ENCODE assay signal across 9 cellular contexts in the genomic region with DNA sequence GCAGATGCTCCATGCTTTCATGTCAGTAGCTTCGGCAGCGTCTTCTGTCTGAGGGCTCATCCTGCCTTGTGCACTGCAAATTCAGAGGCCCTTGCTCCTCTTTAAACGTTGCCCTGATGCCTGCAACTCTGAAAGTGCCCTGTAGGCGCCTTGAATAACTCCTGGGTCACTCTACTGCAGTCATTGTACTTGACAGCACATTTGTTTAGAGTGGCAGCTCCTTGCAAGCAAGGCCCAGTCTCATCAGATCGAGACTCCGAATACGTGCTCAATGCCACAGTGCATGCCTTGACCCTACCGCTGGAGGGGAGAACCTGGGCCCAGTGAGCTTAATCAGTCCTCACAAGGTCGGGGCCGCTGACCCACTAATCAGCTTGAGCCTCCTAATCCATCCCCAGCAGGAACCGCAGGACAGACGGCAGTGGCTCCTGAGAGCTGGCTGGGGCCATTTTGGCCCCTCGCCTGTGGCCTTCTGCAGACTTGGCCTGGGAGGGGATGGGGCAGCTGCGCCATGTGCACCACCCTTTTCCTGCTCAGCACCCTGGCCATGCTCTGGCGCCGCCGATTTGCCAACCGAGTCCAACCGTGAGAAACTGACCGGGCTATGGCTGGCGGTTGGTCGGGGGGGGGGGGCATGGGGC. TPM values are rescaled to one million over a fixed set of nuclear protein-coding genes. Genes with fewer than 3 reads are reported as not detected.
DNase-seq lines count a peak whose midpoint lies in the region; FAIRE-seq and TF ChIP-seq lines count a peak whose summit lies in the region.
"Had no signal": no experiment of that assay in that cellular context is flagged by ENCODE, and none has a peak within 500 bp of the region (broad histone marks: within the 10 kb centered on the region; RNA-seq: fewer than 3 reads in every experiment).

Gene PRCD, plus strand, starts transcription at position 414 of the 641 bp plus-strand sequence. Its CDS starts 98 bp downstream, at position 512.

- H4K20me1 ChIP-seq in keratinocyte (ENCODE audit: control insufficient read depth, extremely low read depth, insufficient read depth, low read length), result no peaks in the 10 kb centered on the region

- DNase-seq in H7, result peak; percentile 73
- DNase-seq in astrocyte of the spinal cord (ENCODE audit: low read depth, low spot score), result no peak
- no peak for DNase-seq in keratinocyte (ENCODE audit: low read depth, low spot score)
- DNase-seq in NK-92 treated with Interleukin-12 subunit alpha and Interleukin-12 subunit beta, amount 100 ng/mL, for 24 hours (lab: John Stamatoyannopoulos, UW), result no peak
- DNase-seq in CD1c-positive myeloid dendritic cell (ENCODE audit: extremely low spot score), result no peak
- DNase-seq in RCC 7860 (ENCODE audit: low spot score), result no peak
- no peak for DNase-seq in stimulated activated CD4-positive, alpha-beta T cell treated with anti-CD3 and anti-CD28 coated beads, Interleukin-2, amount 100 ng/mL, for 48 hours

- peak within 1 kb of the TSS; percentile 54 for H2AFZ ChIP-seq in keratinocyte (ENCODE audit: control insufficient read depth, low read length)

- H3K79me2 ChIP-seq in keratinocyte (ENCODE audit: control insufficient read depth, insufficient read depth, low read length), result no peaks in the 10 kb centered on the region

- peaks cover 23% of the 10 kb centered on the region for H3K4me1 ChIP-seq in keratinocyte (ENCODE audit: control insufficient read depth, extremely low read depth, insufficient read depth, low read length)
- H3K4me1 ChIP-seq in stomach smooth muscle (ENCODE audit: control insufficient read depth, insufficient read depth, low read length), result peaks cover 44% of the 10 kb centered on the region

- dilution Hi-C loops in keratinocyte (cut with MboI; ENCODE audit: extremely low pct_ligation_motif_present, low sequenced_read_pairs), result no loop called here

- no peak for TF ChIP-seq CTCF in astrocyte of the spinal cord (IDR thresholded peaks at IDR 0.05; ENCODE audit: low read depth, low read length)
- peak in 1 of 3 experiments; percentile 11 for TF ChIP-seq CTCF in keratinocyte (optimal IDR thresholded peaks at IDR 0.05 in 1 of 3, IDR thresholded peaks at IDR 0.05 in 1 of 3, conservative IDR thresholded peaks at IDR 0.05 in 1 of 3; ENCODE audit: extremely low read depth in 1 of 3, insufficient read depth in 2 of 3, low read length in 3 of 3)

- peaks cover 39% of the 10 kb centered on the region for H3K27me3 ChIP-seq in H7 (ENCODE audit: control insufficient read depth, insufficient read depth, low read length)
- peaks cover 49% of the 10 kb centered on the region for H3K27me3 ChIP-seq in keratinocyte (ENCODE audit: control insufficient read depth, extremely low read depth, insufficient read depth, low read length)
- H3K27me3 ChIP-seq in stomach smooth muscle (ENCODE audit: control insufficient read depth in 1 of 2, insufficient read depth in 2 of 2, low read length in 2 of 2), result peaks cover 23 to 45% of the 10 kb centered on the region in 2 donors

- H3K36me3 ChIP-seq in H7 (replicated peaks; ENCODE audit: control insufficient read depth, insufficient read depth, low read length) (no peaks in the 10 kb centered on the region), keratinocyte (ENCODE audit: control insufficient read depth in 2 of 2, extremely low read depth in 1 of 2, insufficient read depth in 2 of 2, low read length in 2 of 2) (peaks cover 0 to 3% of the 10 kb centered on the region in 2 experiments), stomach smooth muscle (ENCODE audit: control insufficient read depth in 2 of 2, insufficient read depth in 2 of 2, low read length in 2 of 2) (no peaks in the 10 kb centered on the region)

- no peaks in the 10 kb centered on the region for H3K9me1 ChIP-seq in keratinocyte (ENCODE audit: control insufficient read depth, extremely low read depth, insufficient read depth, low read length)

- H3K4me2 ChIP-seq in keratinocyte (ENCODE audit: control insufficient read depth, extremely low read depth, insufficient read depth, low read depth, low read length), result peak within 1 kb of the TSS; percentile 76

- H3K27ac ChIP-seq in keratinocyte (ENCODE audit: control insufficient read depth, insufficient read depth, low read length), result no peak within 1 kb of the TSS
- no peak within 1 kb of the TSS for H3K27ac ChIP-seq in stomach smooth muscle (ENCODE audit: low read length)

- in situ Hi-C loops in astrocyte of the spinal cord (cut with HindIII; ENCODE audit: low sequenced_read_pairs), result no loop called here

- FAIRE-seq in keratinocyte (lab: Jason Lieb, UNC) (peak; percentile 41), RCC 7860 (lab: Jason Lieb, UNC) (no peak)
- FAIRE-seq: colon had no signal

- H3K4me3 ChIP-seq in H7 (ENCODE audit: insufficient read depth, low read depth, low read length) (peak within 1 kb of the TSS; percentile 36; the same call in 1 of the 2 replicates), astrocyte of the spinal cord (ENCODE audit: low read depth, low read length) (peak within 1 kb of the TSS; percentile 27), keratinocyte (ENCODE audit: control insufficient read depth in 2 of 3, extremely low read depth in 1 of 3, insufficient read depth in 2 of 3, low read depth in 1 of 3, low read length in 3 of 3) (peak within 1 kb of the TSS; percentile 18 to 39 (median 19)), stomach smooth muscle (ENCODE audit: low read length in 2 of 2) (peak within 1 kb of the TSS; percentile 74 to 78)

- H3K9ac ChIP-seq in keratinocyte (ENCODE audit: control insufficient read depth, extremely low read depth, insufficient read depth, low read length), result peak within 1 kb of the TSS; percentile 58
- peak within 1 kb of the TSS; percentile 66 to 75 for H3K9ac ChIP-seq in stomach smooth muscle (ENCODE audit: low read length in 2 of 2)

- no peaks in the 10 kb centered on the region for H3K9me3 ChIP-seq in keratinocyte (ENCODE audit: control insufficient read depth, low read depth, low read length)
- H3K9me3 ChIP-seq in stomach smooth muscle (ENCODE audit: control insufficient read depth in 2 of 2, low read length in 2 of 2), result no peaks in the 10 kb centered on the region

RNA-seq across cellular contexts. Expression of gene PRCD, which starts in this region (rescaled TPM):
- 0.70 and 0.83 TPM in 2 replicates for total RNA-seq in H7 (2014; rRNA removed; shearing (Covaris generic))
- 0.65 to 1.7 TPM (median 1.2 TPM) in 3 replicates for polyA plus RNA-seq in keratinocyte
- not detected for polyA plus RNA-seq in keratinocyte (2011; ENCODE audit: low read depth)
- 0.55 and 0.81 TPM in 2 replicates for polyA plus RNA-seq in keratinocyte (2011; cell fraction: cytosol; rRNA removed)
- polyA plus RNA-seq in keratinocyte (2011; cell fraction: nucleus; rRNA removed), result 6.7 and 11.7 TPM in 2 replicates
- 0.68 and 0.72 TPM in 2 replicates for polyA plus RNA-seq in keratinocyte (2012; ENCODE audit: low replicate concordance)
- 0.38 to 0.96 TPM in 2 of 3 replicates, not detected in the other for polyA minus RNA-seq in keratinocyte
- polyA minus RNA-seq in keratinocyte (2011; cell fraction: cytosol; rRNA and poly(A)+ RNA removed), result not detected
- 1.3 and 1.8 TPM in 2 replicates for polyA minus RNA-seq in keratinocyte (2011; cell fraction: nucleus; rRNA and poly(A)+ RNA removed)

Comparison
In these comparisons a context has a peak if more than half of its experiments do, and no peak if none do; other contexts are left out.
1. Peak in DNase-seq and H3K4me3 ChIP-seq in H7; RNA of the gene not detected or under 1 TPM.
2. H3K4me3 ChIP-seq: peak in every context shown above with its lines; median percentile 76 in stomach smooth muscle; 36 in H7; 27 in astrocyte of the spinal cord; 19 in keratinocyte.